ENCODE assay signal across 8 cellular contexts in genomic region chr7:87216701-87217508, GRCh38. TPM values are rescaled to one million over a fixed set of nuclear protein-coding genes. Genes with fewer than 3 reads are reported as not detected.
DNase-seq lines count a peak whose midpoint lies in the region; ATAC-seq and TF ChIP-seq lines count a peak whose summit lies in the region.

No MANE protein-coding gene starts in this region.

- peaks cover 0 to 2% (median 0%) of the 10 kb centered on the region in 7 donors for H3K9me3 Mint-ChIP-seq in CD14-positive monocyte
- H3K9me3 Mint-ChIP-seq in activated CD8-positive, alpha-beta T cell treated with anti-CD3 and anti-CD28 coated beads for 36 hours: no peaks in the 10 kb centered on the region
- H3K9me3 Mint-ChIP-seq in naive thymus-derived CD4-positive, alpha-beta T cell: peaks cover 0 to 3% (median 0%) of the 10 kb centered on the region in 11 donors

- H3K27me3 Mint-ChIP-seq in CD14-positive monocyte (ENCODE audit: low read depth in 3 of 3): peaks cover 0 to 12% (median 10%) of the 10 kb centered on the region in 3 donors
- peaks cover 2% of the 10 kb centered on the region for H3K27me3 Mint-ChIP-seq in activated CD8-positive, alpha-beta T cell treated with anti-CD3 and anti-CD28 coated beads for 36 hours
- H3K27me3 Mint-ChIP-seq in naive thymus-derived CD4-positive, alpha-beta T cell: peaks cover 0 to 12% (median 0%) of the 10 kb centered on the region in 5 donors

- H3K9me3 ChIP-seq in naive thymus-derived CD4-positive, alpha-beta T cell (ENCODE audit: control insufficient read depth in 2 of 3, low read length in 3 of 3): no peaks in the 10 kb centered on the region
- no peaks in the 10 kb centered on the region; the same call in 1 of the 2 replicates for H3K9me3 ChIP-seq in BE2C

- no peaks in the 10 kb centered on the region for H3K27me3 ChIP-seq in naive thymus-derived CD4-positive, alpha-beta T cell (ENCODE audit: control insufficient read depth in 2 of 2, insufficient read depth in 2 of 2, low read length in 2 of 2)
- H3K27me3 ChIP-seq in BE2C: no peaks in the 10 kb centered on the region

- H3K4me3 Mint-ChIP-seq in CD14-positive monocyte: peak overlapping the region; percentile 9 to 16
- H3K4me3 Mint-ChIP-seq in activated CD8-positive, alpha-beta T cell treated with anti-CD3 and anti-CD28 coated beads for 36 hours: peak overlapping the region; percentile 98
- peak overlapping the region; percentile 96 to 100 (median 99) for H3K4me3 Mint-ChIP-seq in naive thymus-derived CD4-positive, alpha-beta T cell

- ATAC-seq in GM19025 (IDR thresholded peaks at IDR 0.05; ENCODE audit: low read depth, unreplicated experiment) (peak; percentile 41), HG03103 (IDR thresholded peaks at IDR 0.05; ENCODE audit: low read depth, unreplicated experiment) (peak; percentile 52)
- peak; percentile 50 for ATAC-seq in activated CD8-positive, alpha-beta T cell treated with anti-CD3 and anti-CD28 coated beads for 36 hours
- peak; percentile 61 for ATAC-seq in naive thymus-derived CD4-positive, alpha-beta T cell

- H3K36me3 ChIP-seq in naive thymus-derived CD4-positive, alpha-beta T cell (ENCODE audit: control insufficient read depth in 2 of 3, insufficient read depth in 3 of 3, low read length in 3 of 3): peaks cover 0 to 13% (median 0%) of the 10 kb centered on the region in 3 experiments
- no peaks in the 10 kb centered on the region for H3K36me3 ChIP-seq in BE2C

- POLR2A ChIA-PET in activated CD8-positive, alpha-beta T cell treated with anti-CD3 and anti-CD28 coated beads for 36 hours (lab: Charles Lee): interaction anchor here (0.9 to 7.7 kb wide), 11 partner anchors 9 to 64 kb away, joined by 3 to 90 read pairs (median 6); partner anchors contain the start of gene DMTF1
- POLR2A ChIA-PET in naive thymus-derived CD4-positive, alpha-beta T cell (lab: Charles Lee): interaction anchor here (0.7 to 9.3 kb wide), 9 partner anchors 9 to 128 kb away, joined by 3 to 188 read pairs (median 5); partner anchors contain the start of genes CROT and DMTF1

- H3K36me3 Mint-ChIP-seq in CD14-positive monocyte: peaks cover 0 to 8% of the 10 kb centered on the region in 2 donors
- peaks cover 65% of the 10 kb centered on the region for H3K36me3 Mint-ChIP-seq in activated CD8-positive, alpha-beta T cell treated with anti-CD3 and anti-CD28 coated beads for 36 hours (ENCODE audit: low read depth)
- peaks cover 3 to 24% (median 7%) of the 10 kb centered on the region in 5 donors for H3K36me3 Mint-ChIP-seq in naive thymus-derived CD4-positive, alpha-beta T cell

- intact Hi-C loops in CD14-positive monocyte (cut with micrococcal nuclease): loop anchor here (10.0 kb wide), 1 partner anchor 62 kb away; the partner anchor contains the start of gene DMTF1 (in 2 of the 2)
- intact Hi-C loops in activated CD8-positive, alpha-beta T cell treated with anti-CD3 and anti-CD28 coated beads for 36 hours (cut with micrococcal nuclease): loop anchor here (2.0 kb wide), 1 partner anchor 64 kb away; the partner anchor contains the start of gene DMTF1
- intact Hi-C loops in naive thymus-derived CD4-positive, alpha-beta T cell (cut with micrococcal nuclease): loop anchor here (2.0 to 10.0 kb wide), 5 partner anchors 18 to 1000 kb away; partner anchors contain the start of gene RUNDC3B (in 1 of the 2)

- H3K4me3 ChIP-seq in naive thymus-derived CD4-positive, alpha-beta T cell (ENCODE audit: low read length): peak overlapping the region; percentile 90
- H3K4me3 ChIP-seq in BE2C (ENCODE audit: low read depth, low read length): no peak overlapping the region

- CTCF ChIA-PET in activated CD8-positive, alpha-beta T cell treated with anti-CD3 and anti-CD28 coated beads for 36 hours (lab: Charles Lee): interaction anchor here (1.0 to 2.2 kb wide), 5 partner anchors 15 to 68 kb away, joined by 3 to 11 read pairs (median 4); partner anchors contain the start of gene DMTF1
- CTCF ChIA-PET in naive thymus-derived CD4-positive, alpha-beta T cell (lab: Charles Lee): interaction anchor here (0.6 to 0.7 kb wide), 3 partner anchors 61 to 261 kb away, joined by 3 read pairs; partner anchors contain the start of gene DMTF1

- H3K27ac Mint-ChIP-seq in CD14-positive monocyte: peak overlapping the region in 4 of 7 donors; percentile 14 to 60 (median 56)
- peak overlapping the region; percentile 98 for H3K27ac Mint-ChIP-seq in activated CD8-positive, alpha-beta T cell treated with anti-CD3 and anti-CD28 coated beads for 36 hours
- H3K27ac Mint-ChIP-seq in naive thymus-derived CD4-positive, alpha-beta T cell: peak overlapping the region; percentile 94 to 100 (median 99)

- H3K4me1 ChIP-seq in naive thymus-derived CD4-positive, alpha-beta T cell (ENCODE audit: control insufficient read depth in 2 of 2, insufficient read depth in 2 of 2, low read length in 2 of 2): peaks cover 47 to 68% of the 10 kb centered on the region in 2 donors
- H3K4me1 ChIP-seq in BE2C: no peaks in the 10 kb centered on the region

- DNase-seq in CD14-positive monocyte (ENCODE audit: low spot score) (no peak), BE2C (no peak), T1000 (lab: John Stamatoyannopoulos, UW) (no peak), inferior parietal cortex (ENCODE audit: extremely low spot score) (no peak)
- peak; percentile 75 for DNase-seq in activated CD8-positive, alpha-beta T cell treated with anti-CD3 and anti-CD28 coated beads for 36 hours
- peak in 8 of 9 donors; percentile 57 to 86 (median 82) for DNase-seq in naive thymus-derived CD4-positive, alpha-beta T cell

- H3K4me1 Mint-ChIP-seq in CD14-positive monocyte: peaks cover 56% of the 10 kb centered on the region
- peaks cover 51% of the 10 kb centered on the region for H3K4me1 Mint-ChIP-seq in activated CD8-positive, alpha-beta T cell treated with anti-CD3 and anti-CD28 coated beads for 36 hours (ENCODE audit: low read depth)
- H3K4me1 Mint-ChIP-seq in naive thymus-derived CD4-positive, alpha-beta T cell: peaks cover 38 to 70% (median 59%) of the 10 kb centered on the region in 7 donors

- TF ChIP-seq CTCF in CD14-positive monocyte (IDR thresholded peaks at IDR 0.05) (no peak), BE2C (IDR thresholded peaks at IDR 0.05; ENCODE audit: low read depth, low read length) (no peak)
- TF ChIP-seq CTCF in activated CD8-positive, alpha-beta T cell treated with anti-CD3 and anti-CD28 coated beads for 36 hours (IDR thresholded peaks at IDR 0.05): no peak

- H3K27ac ChIP-seq in naive thymus-derived CD4-positive, alpha-beta T cell (ENCODE audit: low read depth, low read length): peak overlapping the region; percentile 96

RNA-seq across cellular contexts. Expression of gene TMEM243, which starts 2.6 kb away (rescaled TPM):
- polyA plus RNA-seq in CD14-positive monocyte: 10 to 100 TPM; 24.9 to 30.8 TPM
- 10 to 100 TPM; 67.0 to 67.2 TPM for total RNA-seq in activated CD8-positive, alpha-beta T cell treated with anti-CD3 and anti-CD28 coated beads for 36 hours
- 100 to 1,000 TPM in 4 of 5 experiments, 10 to 100 TPM in 1; 50.0 to 153 (median 125) TPM for total RNA-seq in naive thymus-derived CD4-positive, alpha-beta T cell
- polyA plus RNA-seq in naive thymus-derived CD4-positive, alpha-beta T cell: 100 to 1,000 TPM in 1 of 2 donors, 10 to 100 TPM in 1; 81.3 to 111 TPM
- 15.3 TPM for polyA plus RNA-seq in BE2C (2012; ENCODE audit: insufficient read depth, insufficient read length, low read depth)

Comparison
In these comparisons a context has a peak if more than half of its experiments do, and no peak if none do; other contexts are left out.
1. DNase-seq: peak in activated CD8-positive, alpha-beta T cell treated with anti-CD3 and anti-CD28 coated beads for 36 hours (single experiment) and naive thymus-derived CD4-positive, alpha-beta T cell (8 of 9); none in CD14-positive monocyte (single experiment), BE2C (single experiment), T1000 (single experiment) and inferior parietal cortex (single experiment).
2. H3K4me3 Mint-ChIP-seq: peak in every context shown above with its lines; median percentile 99 in naive thymus-derived CD4-positive, alpha-beta T cell; 98 in activated CD8-positive, alpha-beta T cell treated with anti-CD3 and anti-CD28 coated beads for 36 hours; 12 in CD14-positive monocyte.
3. Peak in every context shown above with its lines, with median percentiles within 50 percentile points of each other: H3K27ac Mint-ChIP-seq and ATAC-seq.